ENCODE assay signal across 1 cellular context in the genomic region with DNA sequence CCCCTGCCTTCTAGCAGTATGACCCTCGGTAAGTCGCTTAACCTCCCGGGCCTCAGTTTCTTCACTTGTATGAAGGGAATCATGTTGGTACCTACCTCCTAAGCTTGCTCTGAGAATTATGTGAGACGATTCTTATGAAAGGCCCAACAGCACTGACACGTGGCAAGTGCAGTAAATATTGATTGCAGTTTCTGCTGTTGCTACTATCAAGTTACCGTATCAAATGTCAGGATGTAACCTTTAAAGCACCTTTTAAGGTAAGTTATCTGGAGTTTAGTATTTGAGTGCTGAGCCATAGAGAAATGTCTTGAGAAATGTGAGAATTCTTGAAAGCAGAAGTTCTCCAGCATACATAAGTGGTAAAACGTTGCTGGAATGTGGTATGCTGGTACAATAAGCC.
TF ChIP-seq lines count a peak whose summit lies in the region.

No MANE protein-coding gene starts in this region.

TF ChIP-seq in HEK293, 187 proteins besides CTCF, POLR2A, EP300 and RAD21 (continued from another document):
- TF ChIP-seq AEBP2 (tag by site-specific recombination; IDR thresholded peaks at IDR 0.05; ENCODE audit: borderline replicate concordance) (no peak), ZBTB17 (tag by site-specific recombination; IDR thresholded peaks at IDR 0.05) (no peak), ZNF544 (tag by site-specific recombination; IDR thresholded peaks at IDR 0.05) (no peak), WT1 (tag by site-specific recombination; IDR thresholded peaks at IDR 0.05) (no peak), ZNF501 (tag by site-specific recombination; IDR thresholded peaks at IDR 0.05) (no peak), ZNF274 (IDR thresholded peaks at IDR 0.05; ENCODE audit: low read length) (no peak), ZNF274 (tag by site-specific recombination; IDR thresholded peaks at IDR 0.05; ENCODE audit: borderline replicate concordance) (no peak), ZNF658 (tag by site-specific recombination; IDR thresholded peaks at IDR 0.05) (no peak), KLF16 (tag by site-specific recombination; IDR thresholded peaks at IDR 0.05) (no peak), ZBTB44 (tag by site-specific recombination; IDR thresholded peaks at IDR 0.05) (0 out of 2 replicates have a peak, but pooled peaks have one; percentile 9), ZNF768 (tag by site-specific recombination; IDR thresholded peaks at IDR 0.05) (no peak), KLF17 (tag by site-specific recombination; IDR thresholded peaks at IDR 0.05) (no peak), ZNF341 (tag by site-specific recombination; IDR thresholded peaks at IDR 0.05; ENCODE audit: low read depth) (no peak), MZF1 (tag by site-specific recombination; IDR thresholded peaks at IDR 0.05; ENCODE audit: borderline replicate concordance) (no peak)
- TF ChIP-seq, protein P1, sequence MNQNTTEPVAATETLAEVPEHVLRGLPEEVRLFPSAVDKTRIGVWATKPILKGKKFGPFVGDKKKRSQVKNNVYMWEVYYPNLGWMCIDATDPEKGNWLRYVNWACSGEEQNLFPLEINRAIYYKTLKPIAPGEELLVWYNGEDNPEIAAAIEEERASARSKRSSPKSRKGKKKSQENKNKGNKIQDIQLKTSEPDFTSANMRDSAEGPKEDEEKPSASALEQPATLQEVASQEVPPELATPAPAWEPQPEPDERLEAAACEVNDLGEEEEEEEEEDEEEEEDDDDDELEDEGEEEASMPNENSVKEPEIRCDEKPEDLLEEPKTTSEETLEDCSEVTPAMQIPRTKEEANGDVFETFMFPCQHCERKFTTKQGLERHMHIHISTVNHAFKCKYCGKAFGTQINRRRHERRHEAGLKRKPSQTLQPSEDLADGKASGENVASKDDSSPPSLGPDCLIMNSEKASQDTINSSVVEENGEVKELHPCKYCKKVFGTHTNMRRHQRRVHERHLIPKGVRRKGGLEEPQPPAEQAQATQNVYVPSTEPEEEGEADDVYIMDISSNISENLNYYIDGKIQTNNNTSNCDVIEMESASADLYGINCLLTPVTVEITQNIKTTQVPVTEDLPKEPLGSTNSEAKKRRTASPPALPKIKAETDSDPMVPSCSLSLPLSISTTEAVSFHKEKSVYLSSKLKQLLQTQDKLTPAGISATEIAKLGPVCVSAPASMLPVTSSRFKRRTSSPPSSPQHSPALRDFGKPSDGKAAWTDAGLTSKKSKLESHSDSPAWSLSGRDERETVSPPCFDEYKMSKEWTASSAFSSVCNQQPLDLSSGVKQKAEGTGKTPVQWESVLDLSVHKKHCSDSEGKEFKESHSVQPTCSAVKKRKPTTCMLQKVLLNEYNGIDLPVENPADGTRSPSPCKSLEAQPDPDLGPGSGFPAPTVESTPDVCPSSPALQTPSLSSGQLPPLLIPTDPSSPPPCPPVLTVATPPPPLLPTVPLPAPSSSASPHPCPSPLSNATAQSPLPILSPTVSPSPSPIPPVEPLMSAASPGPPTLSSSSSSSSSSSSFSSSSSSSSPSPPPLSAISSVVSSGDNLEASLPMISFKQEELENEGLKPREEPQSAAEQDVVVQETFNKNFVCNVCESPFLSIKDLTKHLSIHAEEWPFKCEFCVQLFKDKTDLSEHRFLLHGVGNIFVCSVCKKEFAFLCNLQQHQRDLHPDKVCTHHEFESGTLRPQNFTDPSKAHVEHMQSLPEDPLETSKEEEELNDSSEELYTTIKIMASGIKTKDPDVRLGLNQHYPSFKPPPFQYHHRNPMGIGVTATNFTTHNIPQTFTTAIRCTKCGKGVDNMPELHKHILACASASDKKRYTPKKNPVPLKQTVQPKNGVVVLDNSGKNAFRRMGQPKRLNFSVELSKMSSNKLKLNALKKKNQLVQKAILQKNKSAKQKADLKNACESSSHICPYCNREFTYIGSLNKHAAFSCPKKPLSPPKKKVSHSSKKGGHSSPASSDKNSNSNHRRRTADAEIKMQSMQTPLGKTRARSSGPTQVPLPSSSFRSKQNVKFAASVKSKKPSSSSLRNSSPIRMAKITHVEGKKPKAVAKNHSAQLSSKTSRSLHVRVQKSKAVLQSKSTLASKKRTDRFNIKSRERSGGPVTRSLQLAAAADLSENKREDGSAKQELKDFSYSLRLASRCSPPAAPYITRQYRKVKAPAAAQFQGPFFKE (tag by site-specific recombination; IDR thresholded peaks at IDR 0.05; ENCODE audit: borderline replicate concordance), result no peak
